Comparison of ENCODE assay signal across 28 cellular contexts in genomic region chr1:11150326-11150725, GRCh38. TPM values are rescaled to one million over a fixed set of nuclear protein-coding genes. Genes with fewer than 3 reads are reported as not detected.
"Had no signal": no experiment of that assay in that cellular context is flagged by ENCODE, and none has a peak within 500 bp of the region (broad histone marks: within the 10 kb centered on the region; RNA-seq: fewer than 3 reads in every experiment).

No MANE protein-coding gene starts in this region.

- ATAC-seq: activated CD4-positive, alpha-beta T cell treated with anti-CD3 and anti-CD28 coated beads for 36 hours; activated CD8-positive, alpha-beta memory T cell treated with anti-CD3 and anti-CD28 coated beads, Interleukin-2, amount 10 ng/mL, durations not matched to agents 7 days and 5 days; activated CD8-positive, alpha-beta T cell treated with anti-CD3 and anti-CD28 coated beads, Interleukin-2, amount 10 ng/mL, durations not matched to agents 7 days and 5 days; activated naive CD8-positive, alpha-beta T cell treated with anti-CD3 and anti-CD28 coated beads, Interleukin-2, amount 50 U/mL, for 24 hours had no signal

- H3K4me1 ChIP-seq: colonic mucosa had no signal

- DNase-seq: activated CD4-positive, alpha-beta T cell treated with anti-CD3 and anti-CD28 coated beads for 36 hours; activated CD4-positive, CD25-positive, alpha-beta regulatory T cell; activated CD8-positive, alpha-beta memory T cell treated with anti-CD3 and anti-CD28 coated beads, Interleukin-2, amount 10 ng/mL, durations not matched to agents 7 days and 5 days; activated CD8-positive, alpha-beta T cell treated with anti-CD3 and anti-CD28 coated beads, Interleukin-2, amount 10 ng/mL, durations not matched to agents 7 days and 5 days; activated naive CD8-positive, alpha-beta T cell treated with anti-CD3 and anti-CD28 coated beads, Interleukin-2, amount 50 U/mL, for 24 hours; activated T-cell treated with anti-CD3 and anti-CD28 coated beads, Interleukin-2, amount 50 U/mL, for 48 hours; colonic mucosa; effector memory CD4-positive, alpha-beta T cell; foreskin fibroblast; heart left ventricle; mammary epithelial cell; naive B cell; stimulated activated CD4-positive, alpha-beta T cell treated with anti-CD3 and anti-CD28 coated beads, Interleukin-2, amount 100 ng/mL, for 24 hours; stimulated activated naive B cell treated with anti-CD40 and anti-IgM and Interleukin-4, amounts not matched to agents 10 μg/mL and 1 μg/mL and 100 μg/mL, for 72 hours; T-helper 1 cell; trophoblast cell had no signal

- H3K27me3 Mint-ChIP-seq: activated CD4-positive, alpha-beta T cell treated with anti-CD3 and anti-CD28 coated beads for 36 hours; activated CD8-positive, alpha-beta memory T cell treated with anti-CD3 and anti-CD28 coated beads, Interleukin-2, amount 10 ng/mL, durations not matched to agents 7 days and 5 days; activated naive CD4-positive, alpha-beta T cell treated with anti-CD3 and anti-CD28 coated beads, Interleukin-2, amount 50 U/mL, for 24 hours; activated naive CD8-positive, alpha-beta T cell treated with anti-CD3 and anti-CD28 coated beads, Interleukin-2, amount 50 U/mL, for 24 hours; naive B cell; progenitor cell of endocrine pancreas; stimulated activated naive B cell treated with anti-CD40 and anti-IgM and Interleukin-4, amounts not matched to agents 10 μg/mL and 1 μg/mL and 100 μg/mL, for 72 hours had no signal

- H3K27ac Mint-ChIP-seq: activated CD4-positive, alpha-beta T cell treated with anti-CD3 and anti-CD28 coated beads for 36 hours; activated CD8-positive, alpha-beta memory T cell treated with anti-CD3 and anti-CD28 coated beads, Interleukin-2, amount 10 ng/mL, durations not matched to agents 7 days and 5 days; activated CD8-positive, alpha-beta T cell treated with anti-CD3 and anti-CD28 coated beads, Interleukin-2, amount 10 ng/mL, durations not matched to agents 7 days and 5 days; activated naive CD4-positive, alpha-beta T cell treated with anti-CD3 and anti-CD28 coated beads, Interleukin-2, amount 50 U/mL, for 24 hours; activated naive CD8-positive, alpha-beta T cell treated with anti-CD3 and anti-CD28 coated beads, Interleukin-2, amount 50 U/mL, for 24 hours; activated T-helper 2 cell treated with anti-CD3 and anti-CD28 coated beads, Interferon-gamma antibody, Interleukin-2, Interleukin-4, amounts not matched to agents 10 μg/mL and 5 μg/mL and 100 μg/mL, durations not matched to agents 14 hours and 24 hours and 36 hours; progenitor cell of endocrine pancreas; stimulated activated naive B cell treated with anti-CD40 and anti-IgM and Interleukin-4, amounts not matched to agents 10 μg/mL and 1 μg/mL and 100 μg/mL, for 72 hours; T-helper 2 cell treated with Interferon-gamma antibody and Interleukin-4, amounts not matched to agents 5 μg/mL and 100 μg/mL, for 36 hours had no signal

- H3K27me3 ChIP-seq: colonic mucosa, heart left ventricle, ovary had no signal

- H3K27ac ChIP-seq: colonic mucosa had no signal

- H3K36me3 ChIP-seq: colonic mucosa, ovary had no signal

- H3K4me3 ChIP-seq: colonic mucosa, heart left ventricle, ovary, smooth muscle cell had no signal

- H3K9me3 ChIP-seq: colonic mucosa, heart left ventricle, ovary had no signal

- H3K4me1 Mint-ChIP-seq: activated CD4-positive, alpha-beta T cell treated with anti-CD3 and anti-CD28 coated beads for 36 hours; activated CD8-positive, alpha-beta memory T cell treated with anti-CD3 and anti-CD28 coated beads, Interleukin-2, amount 10 ng/mL, durations not matched to agents 7 days and 5 days; activated naive CD4-positive, alpha-beta T cell treated with anti-CD3 and anti-CD28 coated beads, Interleukin-2, amount 50 U/mL, for 24 hours; activated naive CD8-positive, alpha-beta T cell treated with anti-CD3 and anti-CD28 coated beads, Interleukin-2, amount 50 U/mL, for 24 hours; naive B cell had no signal

- H3K4me3 Mint-ChIP-seq: activated CD4-positive, alpha-beta T cell treated with anti-CD3 and anti-CD28 coated beads for 36 hours; activated CD8-positive, alpha-beta memory T cell treated with anti-CD3 and anti-CD28 coated beads, Interleukin-2, amount 10 ng/mL, durations not matched to agents 7 days and 5 days; activated CD8-positive, alpha-beta T cell treated with anti-CD3 and anti-CD28 coated beads, Interleukin-2, amount 10 ng/mL, durations not matched to agents 7 days and 5 days; activated naive CD4-positive, alpha-beta T cell treated with anti-CD3 and anti-CD28 coated beads, Interleukin-2, amount 50 U/mL, for 24 hours; activated naive CD8-positive, alpha-beta T cell treated with anti-CD3 and anti-CD28 coated beads, Interleukin-2, amount 50 U/mL, for 24 hours; naive B cell; stimulated activated naive B cell treated with anti-CD40 and anti-IgM and Interleukin-4, amounts not matched to agents 10 μg/mL and 1 μg/mL and 100 μg/mL, for 72 hours; T-helper 2 cell treated with Interferon-gamma antibody and Interleukin-4, amounts not matched to agents 5 μg/mL and 100 μg/mL, for 36 hours had no signal

- H3K9me3 Mint-ChIP-seq: activated naive CD4-positive, alpha-beta T cell treated with anti-CD3 and anti-CD28 coated beads, Interleukin-2, amount 50 U/mL, for 24 hours; activated naive CD8-positive, alpha-beta T cell treated with anti-CD3 and anti-CD28 coated beads, Interleukin-2, amount 50 U/mL, for 24 hours; activated T-helper 2 cell treated with anti-CD3 and anti-CD28 coated beads, Interferon-gamma antibody, Interleukin-2, Interleukin-4, amounts not matched to agents 10 μg/mL and 5 μg/mL and 100 μg/mL, durations not matched to agents 14 hours and 24 hours and 36 hours; naive B cell; stimulated activated naive B cell treated with anti-CD40 and anti-IgM and Interleukin-4, amounts not matched to agents 10 μg/mL and 1 μg/mL and 100 μg/mL, for 72 hours; T-helper 2 cell treated with Interferon-gamma antibody and Interleukin-4, amounts not matched to agents 5 μg/mL and 100 μg/mL, for 36 hours had no signal

RNA-seq across cellular contexts. Expression of gene ANGPTL7, which starts 38.8 kb away (rescaled TPM):
- total RNA-seq: activated CD4-positive, alpha-beta T cell treated with anti-CD3 and anti-CD28 coated beads for 36 hours; activated CD8-positive, alpha-beta memory T cell treated with anti-CD3 and anti-CD28 coated beads, Interleukin-2, amount 10 ng/mL, durations not matched to agents 7 days and 5 days; activated CD8-positive, alpha-beta T cell treated with anti-CD3 and anti-CD28 coated beads, Interleukin-2, amount 10 ng/mL, durations not matched to agents 7 days and 5 days; activated T-helper 2 cell treated with anti-CD3 and anti-CD28 coated beads, Interferon-gamma antibody, Interleukin-2, Interleukin-4, amounts not matched to agents 10 μg/mL and 5 μg/mL and 100 μg/mL, durations not matched to agents 14 hours and 24 hours and 36 hours; bronchial epithelial cell; dermis microvascular lymphatic vessel endothelial cell; epithelial cell of proximal tubule; kidney epithelial cell; liver; progenitor cell of endocrine pancreas; smooth muscle cell had no signal
- polyA plus RNA-seq: mammary epithelial cell, neural cell had no signal
